ENCODE assay signal across 24 cellular contexts in genomic region chr2:226887940-226888339, GRCh38. TPM values are rescaled to one million over a fixed set of nuclear protein-coding genes. Genes with fewer than 3 reads are reported as not detected.
DNase-seq lines count a peak whose midpoint lies in the region; ATAC-seq and TF ChIP-seq lines count a peak whose summit lies in the region.
"Had no signal": no experiment of that assay in that cellular context is flagged by ENCODE, and none has a peak within 500 bp of the region (broad histone marks: within the 10 kb centered on the region; RNA-seq: fewer than 3 reads in every experiment).

No MANE protein-coding gene starts in this region.

- H3K4me2 ChIP-seq in fibroblast of lung (ENCODE audit: extremely low read depth, insufficient read depth, low read length), result peak overlapping the region; percentile 52

- H3K9me3 ChIP-seq in RWPE2 (ENCODE audit: severe bottlenecking) (no peaks in the 10 kb centered on the region), fibroblast of lung (ENCODE audit: control insufficient read depth, insufficient read depth, low read depth, low read length) (no peaks in the 10 kb centered on the region)
- H3K9me3 ChIP-seq: Caco-2, HAP-1, tibial artery had no signal

- H3K27ac ChIP-seq in RWPE2 (ENCODE audit: poor library complexity, severe bottlenecking), result peak overlapping the region; percentile 82
- H3K27ac ChIP-seq in fibroblast of lung (ENCODE audit: insufficient read depth, low read length), result peak overlapping the region; percentile 55
- H3K27ac ChIP-seq: SK-N-MC, tibial artery had no signal

- H3K4me1 Mint-ChIP-seq in activated naive CD8-positive, alpha-beta T cell treated with anti-CD3 and anti-CD28 coated beads, Interleukin-2, amount 50 U/mL, for 24 hours, result no peaks in the 10 kb centered on the region
- H3K4me1 Mint-ChIP-seq: activated naive CD4-positive, alpha-beta T cell treated with anti-CD3 and anti-CD28 coated beads, Interleukin-2, amount 10 ng/mL, durations not matched to agents 7 days and 5 days had no signal

- H2AFZ ChIP-seq in fibroblast of lung (ENCODE audit: low read length), result no peak overlapping the region

- TF ChIP-seq CTCF in RWPE2 (IDR thresholded peaks at IDR 0.05; ENCODE audit: poor library complexity, severe bottlenecking) (no peak), fibroblast of lung (conservative IDR thresholded peaks at IDR 0.05 in 1 of 2, IDR thresholded peaks at IDR 0.05 in 1 of 2; ENCODE audit: low read depth in 1 of 2, low read length in 2 of 2) (no peak)

- H3K27me3 Mint-ChIP-seq in activated naive CD8-positive, alpha-beta T cell treated with anti-CD3 and anti-CD28 coated beads, Interleukin-2, amount 50 U/mL, for 24 hours, result no peaks in the 10 kb centered on the region
- H3K27me3 Mint-ChIP-seq: activated naive CD4-positive, alpha-beta T cell treated with anti-CD3 and anti-CD28 coated beads, Interleukin-2, amount 10 ng/mL, durations not matched to agents 7 days and 5 days; B cell; dendritic cell treated with granulocyte-macrophage colony-stimulating factor and Interleukin-4, amounts not matched to agents 40 ng/mL and 50 ng/mL, for 4 days; stimulated activated naive B cell treated with anti-CD40 and anti-IgM and Interleukin-4, amounts not matched to agents 10 μg/mL and 1 μg/mL and 100 μg/mL, for 72 hours had no signal

- H4K20me1 ChIP-seq in fibroblast of lung (ENCODE audit: control insufficient read depth, extremely low read depth, insufficient read depth, low read length), result no peaks in the 10 kb centered on the region

- H3K4me1 ChIP-seq in RWPE2 (ENCODE audit: insufficient read depth, poor library complexity, severe bottlenecking) (peaks cover 38% of the 10 kb centered on the region), fibroblast of lung (ENCODE audit: control insufficient read depth, extremely low read depth, insufficient read depth, low read length) (peaks cover 11% of the 10 kb centered on the region)
- H3K4me1 ChIP-seq: Caco-2, HAP-1 had no signal

- no peaks in the 10 kb centered on the region for H3K36me3 ChIP-seq in RWPE2 (ENCODE audit: low read depth)
- H3K36me3 ChIP-seq in fibroblast of lung (ENCODE audit: control insufficient read depth, insufficient read depth, low read length), result no peaks in the 10 kb centered on the region
- H3K36me3 ChIP-seq: HAP-1, tibial artery had no signal

- H3K9ac ChIP-seq in fibroblast of lung (ENCODE audit: insufficient read depth, low read length), result no peak overlapping the region

- H3K4me3 Mint-ChIP-seq in activated naive CD8-positive, alpha-beta T cell treated with anti-CD3 and anti-CD28 coated beads, Interleukin-2, amount 50 U/mL, for 24 hours, result no peak overlapping the region
- H3K4me3 Mint-ChIP-seq: activated naive CD4-positive, alpha-beta T cell treated with anti-CD3 and anti-CD28 coated beads, Interleukin-2, amount 10 ng/mL, durations not matched to agents 7 days and 5 days; activated T-cell treated with anti-CD3 and anti-CD28 coated beads, Interleukin-2, amount 50 U/mL, for 4 hours; B cell; dendritic cell treated with granulocyte-macrophage colony-stimulating factor and Interleukin-4, amounts not matched to agents 40 ng/mL and 50 ng/mL, for 4 days; stimulated activated naive B cell treated with anti-CD40 and anti-IgM and Interleukin-4, amounts not matched to agents 10 μg/mL and 1 μg/mL and 100 μg/mL, for 72 hours had no signal

- ATAC-seq in RWPE2 (ENCODE audit: low read depth) (peak; percentile 87), esophagus mucosa (no peak), HG02885 (IDR thresholded peaks at IDR 0.05; ENCODE audit: poor library complexity, unreplicated experiment) (no peak)
- ATAC-seq in activated naive CD8-positive, alpha-beta T cell treated with anti-CD3 and anti-CD28 coated beads, Interleukin-2, amount 50 U/mL, for 24 hours, result no peak
- ATAC-seq: activated T-cell treated with anti-CD3 and anti-CD28 coated beads, Interleukin-2, amount 50 U/mL, for 4 hours; left ventricle myocardium superior; Panc1; right cardiac atrium; stimulated activated naive B cell treated with anti-CD40 and anti-IgM and Interleukin-4, amounts not matched to agents 10 μg/mL and 1 μg/mL and 100 μg/mL, for 72 hours had no signal

- H3K4me3 ChIP-seq in RWPE2 (ENCODE audit: severe bottlenecking), result no peak overlapping the region
- no peak overlapping the region for H3K4me3 ChIP-seq in fibroblast of lung (replicated peaks in 1 of 4; ENCODE audit: control extremely low read depth in 1 of 4, insufficient read depth in 1 of 4, low read depth in 3 of 4, low read length in 4 of 4)
- H3K4me3 ChIP-seq: HAP-1, SK-N-MC, tibial artery had no signal

- DNase-seq in EL (peak; percentile 84), RWPE2 (ENCODE audit: low spot score) (no peak), fibroblast of lung (ENCODE audit: low read depth in 2 of 2) (peak; percentile 43 to 57), renal cortical epithelial cell (ENCODE audit: low read depth) (peak; percentile 47), LoVo (ENCODE audit: low spot score) (no peak)
- DNase-seq in activated naive CD8-positive, alpha-beta T cell treated with anti-CD3 and anti-CD28 coated beads, Interleukin-2, amount 50 U/mL, for 24 hours, result no peak
- DNase-seq: activated CD4-positive, CD25-positive, alpha-beta regulatory T cell; activated naive CD4-positive, alpha-beta T cell treated with anti-CD3 and anti-CD28 coated beads, Interleukin-2, amount 10 ng/mL, durations not matched to agents 7 days and 5 days; activated T-cell treated with anti-CD3 and anti-CD28 coated beads, Interleukin-2, amount 50 U/mL, for 4 hours; Caco-2; left ventricle myocardium superior; NCI-H2029; nucleus accumbens; right cardiac atrium; stimulated activated naive B cell treated with anti-CD40 and anti-IgM and Interleukin-4, amounts not matched to agents 10 μg/mL and 1 μg/mL and 100 μg/mL, for 72 hours; T-helper 9 cell; tibial artery had no signal

- H3K9me3 Mint-ChIP-seq in activated naive CD8-positive, alpha-beta T cell treated with anti-CD3 and anti-CD28 coated beads, Interleukin-2, amount 50 U/mL, for 24 hours, result no peaks in the 10 kb centered on the region
- H3K9me3 Mint-ChIP-seq: activated naive CD4-positive, alpha-beta T cell treated with anti-CD3 and anti-CD28 coated beads, Interleukin-2, amount 10 ng/mL, durations not matched to agents 7 days and 5 days; activated T-cell treated with anti-CD3 and anti-CD28 coated beads, Interleukin-2, amount 50 U/mL, for 4 hours; dendritic cell treated with granulocyte-macrophage colony-stimulating factor and Interleukin-4, amounts not matched to agents 40 ng/mL and 50 ng/mL, for 4 days; stimulated activated naive B cell treated with anti-CD40 and anti-IgM and Interleukin-4, amounts not matched to agents 10 μg/mL and 1 μg/mL and 100 μg/mL, for 72 hours had no signal

- H3K27me3 ChIP-seq in RWPE2 (ENCODE audit: insufficient read depth, poor library complexity, severe bottlenecking) (no peaks in the 10 kb centered on the region), fibroblast of lung (ENCODE audit: control insufficient read depth, insufficient read depth, low read length) (no peaks in the 10 kb centered on the region)
- H3K27me3 ChIP-seq: tibial artery had no signal

- H3K27ac Mint-ChIP-seq in activated naive CD8-positive, alpha-beta T cell treated with anti-CD3 and anti-CD28 coated beads, Interleukin-2, amount 50 U/mL, for 24 hours, result no peak overlapping the region
- H3K27ac Mint-ChIP-seq: activated naive CD4-positive, alpha-beta T cell treated with anti-CD3 and anti-CD28 coated beads, Interleukin-2, amount 10 ng/mL, durations not matched to agents 7 days and 5 days; B cell; dendritic cell treated with granulocyte-macrophage colony-stimulating factor and Interleukin-4, amounts not matched to agents 40 ng/mL and 50 ng/mL, for 4 days; stimulated activated naive B cell treated with anti-CD40 and anti-IgM and Interleukin-4, amounts not matched to agents 10 μg/mL and 1 μg/mL and 100 μg/mL, for 72 hours had no signal

- H3K36me3 Mint-ChIP-seq in activated naive CD8-positive, alpha-beta T cell treated with anti-CD3 and anti-CD28 coated beads, Interleukin-2, amount 50 U/mL, for 24 hours (ENCODE audit: low read depth), result peaks cover 19% of the 10 kb centered on the region

- no peaks in the 10 kb centered on the region for H3K79me2 ChIP-seq in fibroblast of lung (ENCODE audit: control insufficient read depth, insufficient read depth, low read length)

RNA-seq across cellular contexts. Expression of gene RHBDD1, which starts 52.1 kb away (rescaled TPM):
- total RNA-seq in fibroblast of lung (39.8 and 85.4 TPM in 2 replicates), renal cortical epithelial cell (15.3 and 31.3 TPM in 2 replicates), esophagus mucosa (26.6 TPM)
- polyA plus RNA-seq in fibroblast of lung, result 28.4 and 31.5 TPM in 2 replicates
- 16.6 and 18.1 TPM in 2 replicates for polyA plus RNA-seq in fibroblast of lung (2012)
- polyA minus RNA-seq in fibroblast of lung (ENCODE audit: low replicate concordance), result 36.1 and 53.4 TPM in 2 replicates

Comparison
In these comparisons a context has a peak if more than half of its experiments do, and no peak if none do; other contexts are left out.
1. DNase-seq: peak in EL (single experiment), fibroblast of lung (2 of 2) and renal cortical epithelial cell (single experiment); none in RWPE2 (single experiment), LoVo (single experiment) and activated naive CD8-positive, alpha-beta T cell treated with anti-CD3 and anti-CD28 coated beads, Interleukin-2, amount 50 U/mL, for 24 hours (single experiment).